ENCODE assay signal across 17 cellular contexts in the genomic region with DNA sequence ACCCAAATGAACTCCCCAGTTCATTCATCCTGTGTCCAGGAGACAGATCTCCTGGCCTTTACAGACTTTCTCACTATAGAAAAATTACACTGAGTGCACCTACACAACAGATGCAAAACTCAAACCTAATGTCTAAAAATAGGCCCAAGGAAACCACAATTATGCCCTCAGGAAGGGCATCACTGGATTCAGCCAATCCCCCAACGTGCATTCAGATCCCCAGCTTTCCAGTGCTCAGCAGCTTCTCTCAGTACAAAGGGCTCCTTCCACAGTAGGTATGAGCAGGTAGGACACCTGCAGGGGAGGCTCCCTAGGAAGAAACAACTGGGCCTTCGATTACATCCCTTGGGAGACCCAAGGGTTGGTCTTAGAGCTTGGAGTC. TPM values are rescaled to one million over a fixed set of nuclear protein-coding genes. Genes with fewer than 3 reads are reported as not detected.
DNase-seq lines count a peak whose midpoint lies in the region; ATAC-seq and TF ChIP-seq lines count a peak whose summit lies in the region.
"Had no signal": no experiment of that assay in that cellular context is flagged by ENCODE, and none has a peak within 500 bp of the region (broad histone marks: within the 10 kb centered on the region; RNA-seq: fewer than 3 reads in every experiment).

No MANE protein-coding gene starts in this region.

- no peak overlapping the region for H3K27ac ChIP-seq in neural cell (ENCODE audit: low read length)
- H3K27ac ChIP-seq: epithelial cell of prostate, skin epidermis, testis had no signal

- H3K4me3 ChIP-seq in neural cell (ENCODE audit: low read length): peak overlapping the region; percentile 93
- H3K4me3 ChIP-seq: skin epidermis, testis had no signal

- no peaks in the 10 kb centered on the region for H3K27me3 ChIP-seq in neural cell (ENCODE audit: insufficient read depth, low read depth, low read length)
- H3K27me3 ChIP-seq: testis had no signal

- no peak overlapping the region for H2AFZ ChIP-seq in neural cell (ENCODE audit: low read depth, low read length)

- no peak for ATAC-seq in activated naive CD8-positive, alpha-beta T cell treated with anti-CD3 and anti-CD28 coated beads, Interleukin-2, amount 10 ng/mL, durations not matched to agents 7 days and 5 days (ENCODE audit: low read depth)
- ATAC-seq in left colon: no peak
- ATAC-seq in GM21423 (IDR thresholded peaks at IDR 0.05; ENCODE audit: unreplicated experiment): no peak

- H3K27me3 Mint-ChIP-seq in T-helper 2 cell treated with Interferon-gamma antibody and Interleukin-4, amounts not matched to agents 5 μg/mL and 100 μg/mL, for 36 hours (ENCODE audit: low read depth): no peaks in the 10 kb centered on the region
- H3K27me3 Mint-ChIP-seq in activated naive CD8-positive, alpha-beta T cell treated with anti-CD3 and anti-CD28 coated beads, Interleukin-2, amount 10 ng/mL, durations not matched to agents 7 days and 5 days: no peaks in the 10 kb centered on the region

- peak overlapping the region; percentile 33 for H3K4me2 ChIP-seq in neural cell (ENCODE audit: low read length)

- H3K79me2 ChIP-seq in neural cell (replicated peaks; ENCODE audit: insufficient read depth, low read length): peaks cover 63% of the 10 kb centered on the region

- H4K20me1 ChIP-seq in neural cell (ENCODE audit: insufficient read depth): no peaks in the 10 kb centered on the region

- intact Hi-C loops in left colon (cut with DNase I, micrococcal nuclease): no loop called here

- no peak for TF ChIP-seq RAD21 in neural cell (conservative IDR thresholded peaks at IDR 0.05)

- no peaks in the 10 kb centered on the region for H3K9me2 ChIP-seq in neural cell (ENCODE audit: insufficient read depth, low read length)

- TF ChIP-seq EP300 in neural cell (conservative IDR thresholded peaks at IDR 0.05; ENCODE audit: poor library complexity, severe bottlenecking): no peak

- H3K36me3 ChIP-seq in neural cell (ENCODE audit: insufficient read depth, low read length): no peaks in the 10 kb centered on the region

- H3K9me3 Mint-ChIP-seq in T-helper 2 cell treated with Interferon-gamma antibody and Interleukin-4, amounts not matched to agents 5 μg/mL and 100 μg/mL, for 36 hours: peaks cover 4% of the 10 kb centered on the region
- H3K9me3 Mint-ChIP-seq in activated naive CD8-positive, alpha-beta T cell treated with anti-CD3 and anti-CD28 coated beads, Interleukin-2, amount 10 ng/mL, durations not matched to agents 7 days and 5 days: peaks cover under 1% of the 10 kb centered on the region

- POLR2A ChIA-PET in activated naive CD8-positive, alpha-beta T cell treated with anti-CD3 and anti-CD28 coated beads, Interleukin-2, amount 10 ng/mL, durations not matched to agents 7 days and 5 days (lab: Charles Lee): interaction anchor here (0.6 kb wide), 1 partner anchor 149 kb away, joined by 3 read pairs; a partner anchor contains a TSS

- H3K27ac Mint-ChIP-seq in T-helper 2 cell treated with Interferon-gamma antibody and Interleukin-4, amounts not matched to agents 5 μg/mL and 100 μg/mL, for 36 hours: no peak overlapping the region
- H3K27ac Mint-ChIP-seq in activated naive CD8-positive, alpha-beta T cell treated with anti-CD3 and anti-CD28 coated beads, Interleukin-2, amount 10 ng/mL, durations not matched to agents 7 days and 5 days: no peak overlapping the region

- H3F3A ChIP-seq in neural cell (ENCODE audit: insufficient read depth, low read length, poor library complexity, severe bottlenecking): no peaks in the 10 kb centered on the region

- in situ Hi-C loops in KBM-7 (cut with MboI; ENCODE audit: low pct_unique_long_range_greater_than_20kb, low sequenced_read_pairs): no loop called here

- TF ChIP-seq CTCF in neural cell (IDR thresholded peaks at IDR 0.05; ENCODE audit: poor library complexity, severe bottlenecking): no peak

- H3K4me1 Mint-ChIP-seq in T-helper 2 cell treated with Interferon-gamma antibody and Interleukin-4, amounts not matched to agents 5 μg/mL and 100 μg/mL, for 36 hours (ENCODE audit: low read depth): peaks cover 21% of the 10 kb centered on the region
- H3K4me1 Mint-ChIP-seq in activated naive CD8-positive, alpha-beta T cell treated with anti-CD3 and anti-CD28 coated beads, Interleukin-2, amount 10 ng/mL, durations not matched to agents 7 days and 5 days: peaks cover 31% of the 10 kb centered on the region

- no peaks in the 10 kb centered on the region for H3K9me3 ChIP-seq in neural cell (ENCODE audit: low read length)
- H3K9me3 ChIP-seq: testis had no signal

- H3K9ac ChIP-seq in neural cell (ENCODE audit: low read length): no peak overlapping the region

- no peak for DNase-seq in T-helper 2 cell treated with Interferon-gamma antibody and Interleukin-4, amounts not matched to agents 5 μg/mL and 100 μg/mL, for 36 hours (ENCODE audit: low spot score)
- DNase-seq in T-helper 2 cell (no peak), KBM-7 (peak; percentile 63), NCI-H446 treated with DMSO at 0.1 percent for 48 hours (lab: John Stamatoyannopoulos, UW) (no peak), left colon (no peak)
- no peak for DNase-seq in activated naive CD8-positive, alpha-beta T cell treated with anti-CD3 and anti-CD28 coated beads, Interleukin-2, amount 10 ng/mL, durations not matched to agents 7 days and 5 days
- DNase-seq: cerebellar nuclear complex, COR-L47, head of caudate nucleus, NCI-H1694 treated with DMSO at 0.1 percent for 48 hours, NCI-H82, SHP77, testis had no signal

- H3K4me3 Mint-ChIP-seq in T-helper 2 cell treated with Interferon-gamma antibody and Interleukin-4, amounts not matched to agents 5 μg/mL and 100 μg/mL, for 36 hours: peak overlapping the region; percentile 30
- H3K4me3 Mint-ChIP-seq in activated naive CD8-positive, alpha-beta T cell treated with anti-CD3 and anti-CD28 coated beads, Interleukin-2, amount 10 ng/mL, durations not matched to agents 7 days and 5 days: peak overlapping the region; percentile 7

- H3K36me3 Mint-ChIP-seq in T-helper 2 cell treated with Interferon-gamma antibody and Interleukin-4, amounts not matched to agents 5 μg/mL and 100 μg/mL, for 36 hours (ENCODE audit: low read depth): no peaks in the 10 kb centered on the region
- H3K36me3 Mint-ChIP-seq in activated naive CD8-positive, alpha-beta T cell treated with anti-CD3 and anti-CD28 coated beads, Interleukin-2, amount 10 ng/mL, durations not matched to agents 7 days and 5 days: peaks cover 11% of the 10 kb centered on the region

TF ChIP-seq in neural cell, 6 proteins besides CTCF, POLR2A, EP300 and RAD21:
- TF ChIP-seq SMC3 (conservative IDR thresholded peaks at IDR 0.05; ENCODE audit: poor library complexity) (no peak), POLR2AphosphoS5 (IDR thresholded peaks at IDR 0.05) (no peak), EZH2 (IDR thresholded peaks at IDR 0.05; ENCODE audit: borderline replicate concordance, insufficient read depth, low read length, poor library complexity, severe bottlenecking) (no peak), TAF1 (IDR thresholded peaks at IDR 0.05; ENCODE audit: low read depth) (no peak), MXI1 (conservative IDR thresholded peaks at IDR 0.05; ENCODE audit: poor library complexity, severe bottlenecking) (no peak)
- TF ChIP-seq, protein P1, sequence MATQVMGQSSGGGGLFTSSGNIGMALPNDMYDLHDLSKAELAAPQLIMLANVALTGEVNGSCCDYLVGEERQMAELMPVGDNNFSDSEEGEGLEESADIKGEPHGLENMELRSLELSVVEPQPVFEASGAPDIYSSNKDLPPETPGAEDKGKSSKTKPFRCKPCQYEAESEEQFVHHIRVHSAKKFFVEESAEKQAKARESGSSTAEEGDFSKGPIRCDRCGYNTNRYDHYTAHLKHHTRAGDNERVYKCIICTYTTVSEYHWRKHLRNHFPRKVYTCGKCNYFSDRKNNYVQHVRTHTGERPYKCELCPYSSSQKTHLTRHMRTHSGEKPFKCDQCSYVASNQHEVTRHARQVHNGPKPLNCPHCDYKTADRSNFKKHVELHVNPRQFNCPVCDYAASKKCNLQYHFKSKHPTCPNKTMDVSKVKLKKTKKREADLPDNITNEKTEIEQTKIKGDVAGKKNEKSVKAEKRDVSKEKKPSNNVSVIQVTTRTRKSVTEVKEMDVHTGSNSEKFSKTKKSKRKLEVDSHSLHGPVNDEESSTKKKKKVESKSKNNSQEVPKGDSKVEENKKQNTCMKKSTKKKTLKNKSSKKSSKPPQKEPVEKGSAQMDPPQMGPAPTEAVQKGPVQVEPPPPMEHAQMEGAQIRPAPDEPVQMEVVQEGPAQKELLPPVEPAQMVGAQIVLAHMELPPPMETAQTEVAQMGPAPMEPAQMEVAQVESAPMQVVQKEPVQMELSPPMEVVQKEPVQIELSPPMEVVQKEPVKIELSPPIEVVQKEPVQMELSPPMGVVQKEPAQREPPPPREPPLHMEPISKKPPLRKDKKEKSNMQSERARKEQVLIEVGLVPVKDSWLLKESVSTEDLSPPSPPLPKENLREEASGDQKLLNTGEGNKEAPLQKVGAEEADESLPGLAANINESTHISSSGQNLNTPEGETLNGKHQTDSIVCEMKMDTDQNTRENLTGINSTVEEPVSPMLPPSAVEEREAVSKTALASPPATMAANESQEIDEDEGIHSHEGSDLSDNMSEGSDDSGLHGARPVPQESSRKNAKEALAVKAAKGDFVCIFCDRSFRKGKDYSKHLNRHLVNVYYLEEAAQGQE (IDR thresholded peaks at IDR 0.05; ENCODE audit: borderline replicate concordance): no peak

RNA-seq across cellular contexts. Expression of a gene that starts 2.1 kb away (rescaled TPM):
- total RNA-seq in activated naive CD8-positive, alpha-beta T cell treated with anti-CD3 and anti-CD28 coated beads, Interleukin-2, amount 10 ng/mL, durations not matched to agents 7 days and 5 days: 1 to 10 TPM; 4.9 to 5.0 TPM
- polyA plus RNA-seq in neural cell: 16.1 and 17.4 TPM in 2 replicates
- 50.2 and 54.2 TPM in 2 replicates for polyA minus RNA-seq in neural cell
- total RNA-seq in left colon: 1 to 10 TPM; 1.3 to 2.5 TPM

RNA-seq across cellular contexts. Expression of a gene that starts 41.7 kb away (rescaled TPM):
- 1 to 10 TPM; 6.9 to 7.1 TPM for total RNA-seq in activated naive CD8-positive, alpha-beta T cell treated with anti-CD3 and anti-CD28 coated beads, Interleukin-2, amount 10 ng/mL, durations not matched to agents 7 days and 5 days
- polyA plus RNA-seq in neural cell: 11.5 and 13.0 TPM in 2 replicates
- 37.5 and 47.3 TPM in 2 replicates for polyA minus RNA-seq in neural cell
- total RNA-seq in left colon: 1 to 10 TPM; 6.0 to 7.4 TPM
